Comparison of ENCODE assay signal across 11 cellular contexts in genomic region chr3:9820944-9821343, GRCh38. TPM values are rescaled to one million over a fixed set of nuclear protein-coding genes. Genes with fewer than 3 reads are reported as not detected.
DNase-seq lines count a peak whose midpoint lies in the region; ATAC-seq, FAIRE-seq and TF ChIP-seq lines count a peak whose summit lies in the region.
"Had no signal": no experiment of that assay in that cellular context is flagged by ENCODE, and none has a peak within 500 bp of the region (broad histone marks: within the 10 kb centered on the region; RNA-seq: fewer than 3 reads in every experiment).

No MANE protein-coding gene starts in this region.

- no peak overlapping the region for H3K9ac ChIP-seq in astrocyte (ENCODE audit: low read length)

- no peak overlapping the region for H3K4me2 ChIP-seq in astrocyte (ENCODE audit: low read length)

- no peak overlapping the region for H3K27ac ChIP-seq in astrocyte (ENCODE audit: low read depth, low read length)

- H3K4me1 ChIP-seq in astrocyte (ENCODE audit: insufficient read depth, low read length): no peaks in the 10 kb centered on the region

- peak; percentile 21; the same call in 1 of the 2 replicates for TF ChIP-seq CTCF in LNCaP clone FGC (IDR thresholded peaks at IDR 0.05; ENCODE audit: control insufficient read depth, extremely low read depth, insufficient read depth)
- peak; percentile 48 for TF ChIP-seq CTCF in astrocyte (IDR thresholded peaks at IDR 0.05; ENCODE audit: insufficient read depth, low read depth, low read length)

- no peaks in the 10 kb centered on the region for H3K79me2 ChIP-seq in astrocyte (ENCODE audit: insufficient read depth, low read length)

- no peak for FAIRE-seq in astrocyte (lab: Jason Lieb, UNC)

- H3K27me3 ChIP-seq in astrocyte (ENCODE audit: insufficient read depth, low read length): no peaks in the 10 kb centered on the region

- peaks cover 2% of the 10 kb centered on the region for H3K9me3 Mint-ChIP-seq in astrocyte (ENCODE audit: unreplicated experiment)
- H3K9me3 Mint-ChIP-seq: activated CD4-positive, alpha-beta T cell treated with anti-CD3 and anti-CD28 coated beads, Interleukin-2, amount 10 ng/mL, durations not matched to agents 24 days and 14 days had no signal

- H3K4me3 Mint-ChIP-seq in astrocyte (ENCODE audit: unreplicated experiment): no peak overlapping the region
- H3K4me3 Mint-ChIP-seq: activated CD4-positive, alpha-beta T cell treated with anti-CD3 and anti-CD28 coated beads, Interleukin-2, amount 10 ng/mL, durations not matched to agents 24 days and 14 days had no signal

- H3K27ac Mint-ChIP-seq in astrocyte (ENCODE audit: unreplicated experiment): no peak overlapping the region
- H3K27ac Mint-ChIP-seq: activated CD4-positive, alpha-beta T cell treated with anti-CD3 and anti-CD28 coated beads, Interleukin-2, amount 10 ng/mL, durations not matched to agents 24 days and 14 days had no signal

- no peaks in the 10 kb centered on the region for H4K20me1 ChIP-seq in astrocyte (ENCODE audit: insufficient read depth, low read length)

- H3K9me3 ChIP-seq in astrocyte (ENCODE audit: insufficient read depth, low read depth, low read length): no peaks in the 10 kb centered on the region

- no peak overlapping the region for H3K4me3 ChIP-seq in LNCaP clone FGC (ENCODE audit: low read depth, low read length)
- H3K4me3 ChIP-seq in astrocyte (ENCODE audit: insufficient read depth, low read depth, low read length): no peak overlapping the region

- H3K36me3 ChIP-seq in astrocyte (ENCODE audit: insufficient read depth, low read length): no peaks in the 10 kb centered on the region

- peaks cover 13% of the 10 kb centered on the region for H3K36me3 Mint-ChIP-seq in astrocyte (ENCODE audit: low read depth, unreplicated experiment)

- intact Hi-C loops in head of caudate nucleus (cut with DNase I): no loop called here

- H2AFZ ChIP-seq in astrocyte (ENCODE audit: low read depth, low read length): no peak overlapping the region

- peak; percentile 39 for DNase-seq in ELF-1 (ENCODE audit: low read depth, low spot score)
- DNase-seq in LNCaP clone FGC (ENCODE audit: low read depth): no peak
- no peak for DNase-seq in astrocyte (ENCODE audit: low read depth)
- DNase-seq in left lobe of liver (ENCODE audit: low spot score): no peak
- DNase-seq in NCI-H446 (lab: John Stamatoyannopoulos, UW): no peak
- DNase-seq in head of caudate nucleus: no peak
- DNase-seq: activated CD4-positive, alpha-beta T cell treated with anti-CD3 and anti-CD28 coated beads, Interleukin-2, amount 10 ng/mL, durations not matched to agents 24 days and 14 days; central memory CD4-positive, alpha-beta T cell; stimulated activated naive CD4-positive, alpha-beta T cell had no signal

- no peaks in the 10 kb centered on the region for H3K4me1 Mint-ChIP-seq in astrocyte (ENCODE audit: low read depth, unreplicated experiment)

- ATAC-seq in left lobe of liver (peak; percentile 79), HG03045 (IDR thresholded peaks at IDR 0.05; ENCODE audit: unreplicated experiment) (no peak), HG02885 (IDR thresholded peaks at IDR 0.05; ENCODE audit: poor library complexity, unreplicated experiment) (no peak)

- H3K27me3 Mint-ChIP-seq in astrocyte (ENCODE audit: low read depth, unreplicated experiment): no peaks in the 10 kb centered on the region
- H3K27me3 Mint-ChIP-seq: activated CD4-positive, alpha-beta T cell treated with anti-CD3 and anti-CD28 coated beads, Interleukin-2, amount 10 ng/mL, durations not matched to agents 24 days and 14 days had no signal

RNA-seq across cellular contexts. Expression of gene TTLL3, which starts 10.9 kb away (rescaled TPM):
- 25.4 and 29.8 TPM in 2 replicates for total RNA-seq in astrocyte
- total RNA-seq in left lobe of liver: 7.1 TPM

RNA-seq across cellular contexts. Expression of gene RPUSD3, which starts 22.9 kb away (rescaled TPM):
- total RNA-seq in astrocyte: 35.4 and 36.2 TPM in 2 replicates
- 21.1 TPM for total RNA-seq in left lobe of liver

RNA-seq across cellular contexts. Expression of gene ARPC4, which starts 28.1 kb away (rescaled TPM):
- 187 and 205 TPM in 2 replicates for total RNA-seq in astrocyte
- total RNA-seq in left lobe of liver: 42.1 TPM

RNA-seq across cellular contexts. Expression of gene TADA3, which starts 28.7 kb away (rescaled TPM):
- total RNA-seq in astrocyte: 54.5 and 58.7 TPM in 2 replicates
- 25.8 TPM for total RNA-seq in left lobe of liver

RNA-seq across cellular contexts. Expression of gene CAMK1, which starts 51.2 kb away (rescaled TPM):
- total RNA-seq in astrocyte (5.1 and 7.1 TPM in 2 replicates), left lobe of liver (24.6 TPM)
